10 cellular contexts compared by ENCODE assay signal in genomic region chr13:48410199-48410598, GRCh38. TPM values are rescaled to one million over a fixed set of nuclear protein-coding genes. Genes with fewer than 3 reads are reported as not detected.
DNase-seq lines count a peak whose midpoint lies in the region; ATAC-seq, FAIRE-seq and TF ChIP-seq lines count a peak whose summit lies in the region.
"Had no signal": no experiment of that assay in that cellular context is flagged by ENCODE, and none has a peak within 500 bp of the region (broad histone marks: within the 10 kb centered on the region; RNA-seq: fewer than 3 reads in every experiment).

No MANE protein-coding gene starts in this region.

- H3K9me3 ChIP-seq in adipocyte (ENCODE audit: control insufficient read depth, low read length) (no peaks in the 10 kb centered on the region), iPS-20b (ENCODE audit: insufficient read depth, low read depth, low read length) (no peaks in the 10 kb centered on the region), small intestine (ENCODE audit: control insufficient read depth, low read depth) (no peaks in the 10 kb centered on the region)

- no peak overlapping the region for H3K27ac ChIP-seq in iPS-20b (ENCODE audit: low read length)
- H3K27ac ChIP-seq in small intestine (ENCODE audit: low read depth in 1 of 2, low read length in 1 of 2), result no peak overlapping the region

- FAIRE-seq in small intestine (lab: Jason Lieb, UNC), result no peak

- H3K9ac ChIP-seq in adipocyte (ENCODE audit: low read length) (no peak overlapping the region), iPS-20b (ENCODE audit: low read depth, low read length) (no peak overlapping the region)

- DNase-seq in HFF-Myc (ENCODE audit: extremely low read depth, low read depth), result no peak
- no peak for DNase-seq in adipocyte (ENCODE audit: low read depth)
- DNase-seq in small intestine, result peak; percentile 21
- no peak for DNase-seq in DMS53 (lab: John Stamatoyannopoulos, UW)
- DNase-seq in activated CD4-positive, alpha-beta T cell treated with anti-CD3 and anti-CD28 coated beads, Interleukin-2, amount 50 U/mL, for 4 hours, result no peak
- no peak for DNase-seq in stimulated activated naive CD4-positive, alpha-beta T cell (lab: John Stamatoyannopoulos, UW)
- DNase-seq: activated CD4-positive, alpha-beta T cell treated with anti-CD3 and anti-CD28 coated beads, Interleukin-2, amount 50 U/mL, for 1 hour; NCI-H345 had no signal

- peaks cover 22% of the 10 kb centered on the region for H3K4me1 ChIP-seq in adipocyte (ENCODE audit: control insufficient read depth, insufficient read depth, low read length)
- H3K4me1 ChIP-seq in iPS-20b (ENCODE audit: insufficient read depth, low read length), result peaks cover 19% of the 10 kb centered on the region; the same call in 1 of the 2 replicates
- H3K4me1 ChIP-seq in small intestine (ENCODE audit: control insufficient read depth in 2 of 2, insufficient read depth in 1 of 2, low read depth in 1 of 2, low read length in 1 of 2), result no peaks in the 10 kb centered on the region

- WGBS in small intestine, 3 donors, result 49 to 56% (median 52%) methylated on average over 5 of the region's 5 CpGs

- H3K36me3 ChIP-seq in adipocyte (ENCODE audit: control insufficient read depth, insufficient read depth, low read length, severe bottlenecking) (no peaks in the 10 kb centered on the region), iPS-20b (ENCODE audit: insufficient read depth, low read depth, low read length) (no peaks in the 10 kb centered on the region), small intestine (ENCODE audit: control insufficient read depth in 2 of 2, insufficient read depth in 2 of 2, low read length in 2 of 2) (no peaks in the 10 kb centered on the region)

- H3K27me3 ChIP-seq in adipocyte (replicated peaks; ENCODE audit: control insufficient read depth, insufficient read depth, low read length) (no peaks in the 10 kb centered on the region), iPS-20b (ENCODE audit: insufficient read depth, low read length) (no peaks in the 10 kb centered on the region), small intestine (ENCODE audit: control insufficient read depth in 2 of 2, insufficient read depth in 2 of 2, low read length in 2 of 2) (no peaks in the 10 kb centered on the region)

- TF ChIP-seq CTCF in HFF-Myc (IDR thresholded peaks at IDR 0.05; ENCODE audit: low read depth, low read length, missing control alignments), result no peak

- ATAC-seq in GM19324 (IDR thresholded peaks at IDR 0.05; ENCODE audit: low FRiP score, unreplicated experiment), result no peak

- peak overlapping the region; percentile 70 for H3K4me3 ChIP-seq in HFF-Myc (replicated peaks; ENCODE audit: low read depth, low read length)
- peak overlapping the region; percentile 97 for H3K4me3 ChIP-seq in adipocyte (ENCODE audit: low read length)
- H3K4me3 ChIP-seq in iPS-20b (ENCODE audit: low read length), result peak overlapping the region; percentile 72
- H3K4me3 ChIP-seq in small intestine (ENCODE audit: low read depth in 1 of 2, low read length in 2 of 2), result no peak overlapping the region

RNA-seq across cellular contexts. Expression of gene LPAR6, which starts 2.7 kb away (rescaled TPM):
- polyA plus RNA-seq in small intestine, result 10 to 100 TPM in 1 of 3 donors, 1 to 10 TPM in 2; 1.8 to 15.8 (median 7.3) TPM

Comparison
In these comparisons a context has a peak if more than half of its experiments do, and no peak if none do; other contexts are left out.
1. H3K4me3 ChIP-seq: peak in HFF-Myc (single experiment), adipocyte (single experiment) and iPS-20b (single experiment); none in small intestine (0 of 2).